ENCODE assay signal across 8 cellular contexts in genomic region chr12:751192-751827, GRCh38. TPM values are rescaled to one million over a fixed set of nuclear protein-coding genes. Genes with fewer than 3 reads are reported as not detected.
DNase-seq lines count a peak whose midpoint lies in the region; ATAC-seq and TF ChIP-seq lines count a peak whose summit lies in the region.

No MANE protein-coding gene starts in this region.

- no peaks in the 10 kb centered on the region for H3K9me2 ChIP-seq in DOHH2 (replicated peaks; ENCODE audit: control insufficient read depth, low read length)

- peaks cover 15% of the 10 kb centered on the region; the same call in 1 of the 2 replicates for H4K20me1 ChIP-seq in DOHH2 (ENCODE audit: control insufficient read depth, insufficient read depth, low read depth, low read length)

- peak; percentile 43 for ATAC-seq in GM21737 (IDR thresholded peaks at IDR 0.05; ENCODE audit: unreplicated experiment)
- peak; percentile 71 to 80 for ATAC-seq in natural killer cell treated with Interleukin-12 subunit alpha and Interleukin-12 subunit beta and Interleukin-15 and Interleukin-18, amount 100 ng/mL, for 72 hours

- H3K79me2 ChIP-seq in DOHH2 (ENCODE audit: control insufficient read depth, low read length) = peaks cover 39% of the 10 kb centered on the region

- no peaks in the 10 kb centered on the region for H3K27me3 ChIP-seq in DOHH2 (ENCODE audit: control insufficient read depth, low read length)

- H3K27me3 Mint-ChIP-seq in natural killer cell treated with Interleukin-12 subunit alpha and Interleukin-12 subunit beta and Interleukin-15 and Interleukin-18, amount 100 ng/mL, for 72 hours = no peaks in the 10 kb centered on the region

- peaks cover 21 to 26% of the 10 kb centered on the region in 2 donors for H3K4me1 Mint-ChIP-seq in natural killer cell treated with Interleukin-12 subunit alpha and Interleukin-12 subunit beta and Interleukin-15 and Interleukin-18, amount 100 ng/mL, for 72 hours (ENCODE audit: low read depth in 2 of 2)

- peak overlapping the region; percentile 94 for H3K4me2 ChIP-seq in DOHH2 (ENCODE audit: low read length)

- H3K27ac ChIP-seq in DOHH2 (ENCODE audit: low read depth, low read length) = peak overlapping the region; percentile 86

- H3K36me3 Mint-ChIP-seq in natural killer cell treated with Interleukin-12 subunit alpha and Interleukin-12 subunit beta and Interleukin-15 and Interleukin-18, amount 100 ng/mL, for 72 hours = peaks cover 12% of the 10 kb centered on the region

- no peaks in the 10 kb centered on the region for H3K9me3 ChIP-seq in DOHH2 (ENCODE audit: control insufficient read depth, insufficient read depth, low read length)

- no peaks in the 10 kb centered on the region for H3K9me3 Mint-ChIP-seq in natural killer cell treated with Interleukin-12 subunit alpha and Interleukin-12 subunit beta and Interleukin-15 and Interleukin-18, amount 100 ng/mL, for 72 hours

- DNase-seq in Kasumi-1 (lab: John Stamatoyannopoulos, UW) = peak; percentile 88
- DNase-seq in RKO (ENCODE audit: low spot score) = peak; percentile 98
- peak; percentile 61 to 69 for DNase-seq in activated T-helper 1 cell treated with anti-CD3 and anti-CD28 coated beads, Interleukin-2, amount 50 U/mL, for 16 hours (ENCODE audit: low read depth in 1 of 2, low spot score in 1 of 2)
- DNase-seq in fibroblast of the aortic adventitia (ENCODE audit: low read depth) = peak; percentile 96
- peak; percentile 94 for DNase-seq in natural killer cell treated with Interleukin-12 subunit alpha and Interleukin-12 subunit beta and Interleukin-15 and Interleukin-18, amount 100 ng/mL, for 72 hours (ENCODE audit: low spot score)
- DNase-seq in stimulated activated naive CD4-positive, alpha-beta T cell (lab: John Stamatoyannopoulos, UW) = peak; percentile 63 to 79 (median 70)

- peak; percentile 83 for TF ChIP-seq CTCF in DOHH2 (IDR thresholded peaks at IDR 0.05; ENCODE audit: low read depth, low read length, poor library complexity, severe bottlenecking)
- peak; percentile 84 for TF ChIP-seq CTCF in fibroblast of the aortic adventitia (IDR thresholded peaks at IDR 0.05; ENCODE audit: insufficient read depth, low read length)

- no peak overlapping the region for H3K4me3 Mint-ChIP-seq in natural killer cell treated with Interleukin-12 subunit alpha and Interleukin-12 subunit beta and Interleukin-15 and Interleukin-18, amount 100 ng/mL, for 72 hours

- H3K27ac Mint-ChIP-seq in natural killer cell treated with Interleukin-12 subunit alpha and Interleukin-12 subunit beta and Interleukin-15 and Interleukin-18, amount 100 ng/mL, for 72 hours = no peak overlapping the region

- H3K4me3 ChIP-seq in DOHH2 (ENCODE audit: low read length) = peak overlapping the region; percentile 97
- peak overlapping the region; percentile 65 for H3K4me3 ChIP-seq in fibroblast of the aortic adventitia (ENCODE audit: low read depth, low read length)

- H3F3A ChIP-seq in DOHH2 (ENCODE audit: control insufficient read depth, insufficient read depth) = peaks cover 13% of the 10 kb centered on the region

- H3K36me3 ChIP-seq in DOHH2 (ENCODE audit: control insufficient read depth, low read length) = peaks cover 32% of the 10 kb centered on the region

- H3K4me1 ChIP-seq in DOHH2 (ENCODE audit: control insufficient read depth, low read length) = peaks cover 31% of the 10 kb centered on the region

RNA-seq across cellular contexts. Expression of gene WNK1, which starts 1.1 kb away (rescaled TPM):
- 57.8 and 91.7 TPM in 2 replicates for total RNA-seq in fibroblast of the aortic adventitia (ENCODE audit: low replicate concordance)
- total RNA-seq in natural killer cell treated with Interleukin-12 subunit alpha and Interleukin-12 subunit beta and Interleukin-15 and Interleukin-18, amount 100 ng/mL, for 72 hours = 100 to 1,000 TPM; 152 to 269 TPM

Comparison
In these comparisons a context has a peak if more than half of its experiments do, and no peak if none do; other contexts are left out.
1. Peak in every context shown above with its lines: DNase-seq, ATAC-seq, H3K4me3 ChIP-seq and H3K27ac ChIP-seq.